Comparison of ENCODE assay signal across 8 cellular contexts in genomic region chr11:119120639-119121007, GRCh38. TPM values are rescaled to one million over a fixed set of nuclear protein-coding genes. Genes with fewer than 3 reads are reported as not detected.
DNase-seq lines count a peak whose midpoint lies in the region; ATAC-seq, FAIRE-seq and TF ChIP-seq lines count a peak whose summit lies in the region.

No MANE protein-coding gene starts in this region.

- intact Hi-C loops in lower lobe of right lung (cut with DNase I) (no loop called here), uterus (cut with DNase I; ENCODE audit: low total_unique reads) (no loop called here)

- H3K27me3 ChIP-seq in DOHH2 (ENCODE audit: control insufficient read depth, low read length) (no peaks in the 10 kb centered on the region), lower lobe of right lung (ENCODE audit: low read depth) (no peaks in the 10 kb centered on the region), uterus (no peaks in the 10 kb centered on the region)

- H3K9me2 ChIP-seq in DOHH2 (replicated peaks; ENCODE audit: control insufficient read depth, low read length): no peaks in the 10 kb centered on the region

- TF ChIP-seq POLR2A in uterus (IDR thresholded peaks at IDR 0.05): no peak

- H3K9me3 ChIP-seq in DOHH2 (ENCODE audit: control insufficient read depth, insufficient read depth, low read length) (no peaks in the 10 kb centered on the region), lower lobe of right lung (no peaks in the 10 kb centered on the region), uterus (no peaks in the 10 kb centered on the region)

- no peak for ATAC-seq in lower lobe of right lung
- no peak for ATAC-seq in HG03432 (IDR thresholded peaks at IDR 0.05; ENCODE audit: unreplicated experiment)

- H3K79me2 ChIP-seq in DOHH2 (ENCODE audit: control insufficient read depth, low read length): peaks cover 28% of the 10 kb centered on the region

- TF ChIP-seq CTCF in DOHH2 (IDR thresholded peaks at IDR 0.05; ENCODE audit: low read depth, low read length, poor library complexity, severe bottlenecking) (no peak), astrocyte of the spinal cord (IDR thresholded peaks at IDR 0.05; ENCODE audit: low read depth, low read length) (no peak), lower lobe of right lung (IDR thresholded peaks at IDR 0.05) (no peak), uterus (IDR thresholded peaks at IDR 0.05) (no peak)

- peak overlapping the region; percentile 80 for H3K4me2 ChIP-seq in DOHH2 (ENCODE audit: low read length)

- peaks cover 10% of the 10 kb centered on the region for H3F3A ChIP-seq in DOHH2 (ENCODE audit: control insufficient read depth, insufficient read depth)

- in situ Hi-C loops in astrocyte of the spinal cord (cut with HindIII; ENCODE audit: low sequenced_read_pairs): no loop called here

- peaks cover 18% of the 10 kb centered on the region for H3K4me1 ChIP-seq in DOHH2 (ENCODE audit: control insufficient read depth, low read length)
- H3K4me1 ChIP-seq in lower lobe of right lung: peaks cover 16% of the 10 kb centered on the region
- H3K4me1 ChIP-seq in uterus: peaks cover 0 to 10% of the 10 kb centered on the region in 2 donors

- H3K36me3 ChIP-seq in DOHH2 (ENCODE audit: control insufficient read depth, low read length) (peaks cover 29% of the 10 kb centered on the region), lower lobe of right lung (peaks cover 31% of the 10 kb centered on the region), uterus (no peaks in the 10 kb centered on the region)

- H3K4me3 ChIP-seq in DOHH2 (ENCODE audit: low read length) (peak overlapping the region; percentile 74), astrocyte of the spinal cord (ENCODE audit: low read depth, low read length) (peak overlapping the region; percentile 46), lower lobe of right lung (peak overlapping the region; percentile 93), uterus (peak overlapping the region; percentile 29 to 91)

- DNase-seq in NCI-H1105 (lab: John Stamatoyannopoulos, UW) (peak; percentile 45), astrocyte of the spinal cord (ENCODE audit: low read depth, low spot score) (peak; percentile 75), lower lobe of right lung (no peak), uterus (peak in 1 of 2 donors; percentile 50), NCI-H345 (lab: John Stamatoyannopoulos, UW) (no peak), RCC 7860 (ENCODE audit: low spot score) (no peak)

- H4K20me1 ChIP-seq in DOHH2 (ENCODE audit: control insufficient read depth, insufficient read depth, low read depth, low read length): no peaks in the 10 kb centered on the region

- H3K27ac ChIP-seq in DOHH2 (ENCODE audit: low read depth, low read length): no peak overlapping the region
- peak overlapping the region; percentile 83 for H3K27ac ChIP-seq in lower lobe of right lung
- peak overlapping the region; percentile 81 to 85 for H3K27ac ChIP-seq in uterus

- FAIRE-seq in RCC 7860 (lab: Jason Lieb, UNC): no peak

RNA-seq across cellular contexts. Expression of gene HINFP, which starts 0.8 kb away (rescaled TPM):
- total RNA-seq in lower lobe of right lung (31.0 TPM), uterus (10 to 100 TPM; 13.5 to 27.6 (median 15.4) TPM)

RNA-seq across cellular contexts. Expression of gene C2CD2L, which starts 13.5 kb away (rescaled TPM):
- 16.5 TPM for total RNA-seq in lower lobe of right lung
- 10 to 100 TPM in 1 of 4 donors, 1 to 10 TPM in 3; 1.8 to 14.3 (median 2.7) TPM for total RNA-seq in uterus

RNA-seq across cellular contexts. Expression of gene DPAGT1, which starts 19.0 kb away (rescaled TPM):
- total RNA-seq in lower lobe of right lung (40.6 TPM), uterus (10 to 100 TPM in 2 of 4 donors, 1 to 10 TPM in 2; 2.8 to 30.6 (median 16.9) TPM)

RNA-seq across cellular contexts. Expression of gene ABCG4, which starts 28.2 kb away (rescaled TPM):
- total RNA-seq in lower lobe of right lung: 0.15 TPM
- 1 to 10 TPM in 1 of 4 donors, under 1 TPM in 1, not detected in 2; 0.55 to 2.7 TPM for total RNA-seq in uterus

RNA-seq across cellular contexts. Expression of gene HMBS, which starts 35.9 kb away (rescaled TPM):
- total RNA-seq in lower lobe of right lung (16.7 TPM), uterus (10 to 100 TPM in 3 of 4 donors, 1 to 10 TPM in 1; 9.5 to 19.9 (median 15.3) TPM)

Comparison
In these comparisons a context has a peak if more than half of its experiments do, and no peak if none do; other contexts are left out.
1. DNase-seq: peak in NCI-H1105 (single experiment) and astrocyte of the spinal cord (single experiment); none in lower lobe of right lung (single experiment), NCI-H345 (single experiment) and RCC 7860 (single experiment).
2. Peak in every context shown above with its lines, with median percentiles within 50 percentile points of each other: H3K4me3 ChIP-seq.